25 cellular contexts compared by ENCODE assay signal in the genomic region with DNA sequence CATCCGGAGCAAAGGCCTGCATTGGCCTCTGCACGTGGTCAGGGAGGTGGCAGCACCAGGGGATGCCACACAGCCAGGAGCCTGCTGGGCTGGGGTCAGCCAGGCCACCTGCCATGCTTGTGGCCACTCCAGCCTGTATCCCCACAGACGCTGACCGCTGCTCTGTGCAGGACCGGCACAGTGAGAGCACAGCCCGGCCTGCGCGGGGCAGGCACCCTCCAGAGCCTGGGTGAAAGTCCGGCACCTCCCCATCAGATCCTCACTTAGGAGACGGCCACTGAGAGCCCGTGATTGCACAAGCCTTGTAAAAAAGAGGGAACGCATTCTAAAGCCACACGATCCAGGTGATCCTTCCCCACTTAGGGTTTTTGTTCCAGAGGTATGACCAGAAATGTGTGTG. TPM values are rescaled to one million over a fixed set of nuclear protein-coding genes. Genes with fewer than 3 reads are reported as not detected.
"Had no signal": no experiment of that assay in that cellular context is flagged by ENCODE, and none has a peak within 500 bp of the region (broad histone marks: within the 10 kb centered on the region; RNA-seq: fewer than 3 reads in every experiment).

No MANE protein-coding gene starts in this region.

- H3K9me3 ChIP-seq: heart left ventricle, left lung, mucosa of descending colon, right atrium auricular region, testis, thyroid gland, transverse colon, upper lobe of left lung had no signal

- H3K27me3 ChIP-seq: right atrium auricular region, testis, thyroid gland, transverse colon, upper lobe of left lung had no signal

- H3K36me3 ChIP-seq: heart left ventricle, left lung, right atrium auricular region, thyroid gland, transverse colon, upper lobe of left lung had no signal

- H3K27ac ChIP-seq: left lung, parathyroid adenoma, right atrium auricular region, skin epidermis, testis, thyroid gland, upper lobe of left lung had no signal

- H3K79me2 ChIP-seq: parathyroid adenoma had no signal

- H3K9ac ChIP-seq: parathyroid adenoma had no signal

- ATAC-seq: heart left ventricle; left colon; left lung; mucosa of descending colon; naive thymus-derived CD4-positive, alpha-beta T cell; natural killer cell treated with Interleukin-12 subunit alpha and Interleukin-12 subunit beta and Interleukin-15 and Interleukin-18, amount 100 ng/mL, for 72 hours; sciatic nerve; stimulated activated memory B cell treated with anti-CD40 and anti-IgM and Interleukin-4, amounts not matched to agents 10 μg/mL and 1 μg/mL and 100 μg/mL, for 72 hours; stimulated activated naive CD8-positive, alpha-beta T cell treated with anti-CD3 and anti-CD28 coated beads, Interleukin-15, amount 100 ng/mL, for 72 hours had no signal

- H3K4me3 ChIP-seq: heart left ventricle, left lung, lung, mucosa of descending colon, right atrium auricular region, skin epidermis, testis, thyroid gland, transverse colon, upper lobe of left lung had no signal

- DNase-seq: heart left ventricle; hypothalamus; immature natural killer cell; kidney; left colon; left lung; midbrain; mucosa of descending colon; naive thymus-derived CD4-positive, alpha-beta T cell; nucleus accumbens; stimulated activated CD4-positive, alpha-beta T cell treated with anti-CD3 and anti-CD28 coated beads, Interleukin-4, amount 100 ng/mL, for 24 hours; stimulated activated naive CD4-positive, alpha-beta T cell treated with Interleukin-2 at 50 U/mL for 16 hours; stimulated activated naive CD8-positive, alpha-beta T cell treated with anti-CD3 and anti-CD28 coated beads, Interleukin-15, amount 100 ng/mL, for 72 hours; testis; thyroid gland; transverse colon had no signal

- H2AFZ ChIP-seq: parathyroid adenoma had no signal

- H3K4me1 ChIP-seq: left lung, parathyroid adenoma, upper lobe of left lung had no signal

RNA-seq across cellular contexts. Expression of a gene that starts 42.2 kb away (rescaled TPM):
- total RNA-seq: naive thymus-derived CD4-positive, alpha-beta T cell; natural killer cell treated with Interleukin-12 subunit alpha and Interleukin-12 subunit beta and Interleukin-15 and Interleukin-18, amount 100 ng/mL, for 72 hours; progenitor cell of endocrine pancreas had no signal
